8 cellular contexts compared by ENCODE assay signal in the genomic region with DNA sequence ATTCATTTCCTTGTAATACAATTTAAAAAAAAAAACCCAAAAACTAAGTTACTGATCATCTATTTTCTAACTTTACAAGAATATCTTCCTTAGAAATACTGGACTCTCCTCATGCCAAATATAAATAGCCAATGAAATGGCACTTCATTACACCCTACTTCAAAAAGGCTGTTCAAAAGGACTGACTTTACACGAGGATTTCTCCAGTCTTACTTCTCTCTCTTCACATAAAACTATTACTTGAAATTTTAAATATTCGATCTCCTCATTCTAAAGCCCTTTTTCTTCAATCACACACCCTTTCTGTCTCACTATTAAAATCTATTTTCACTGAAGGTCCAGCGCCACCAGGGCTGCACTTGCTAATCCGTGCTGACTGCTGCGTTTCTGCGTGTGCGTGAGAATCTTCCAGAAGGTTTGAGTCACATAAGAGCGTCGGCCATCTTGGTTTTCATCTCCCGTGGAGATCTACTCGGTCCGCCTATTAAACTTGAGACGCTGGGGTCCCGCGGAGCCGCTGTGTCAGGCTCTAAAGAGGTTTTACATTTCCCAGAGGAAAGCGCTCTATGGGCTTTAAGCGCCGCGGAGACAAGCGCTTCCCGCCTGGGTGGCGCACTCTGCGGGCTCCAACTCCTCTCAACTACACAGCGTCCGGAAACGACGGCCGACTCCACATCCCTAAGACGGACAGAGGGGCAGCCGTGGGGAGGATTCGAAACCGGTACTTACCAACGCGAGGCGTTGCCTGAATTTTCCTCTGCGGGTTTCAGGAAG. TPM values are rescaled to one million over a fixed set of nuclear protein-coding genes. Genes with fewer than 3 reads are reported as not detected.
A peak's percentile ranks its signal among the peaks of the same experiment; 100 is the strongest.
DNase-seq lines count a peak whose midpoint lies in the region; ATAC-seq and TF ChIP-seq lines count a peak whose summit lies in the region.

No MANE protein-coding gene starts in this region.

- intact Hi-C loops in left lung (cut with DNase I), result no loop called here

- H3K4me1 ChIP-seq in left lung, result peaks cover 0 to 10% of the 10 kb centered on the region in 2 donors

- H3K27ac ChIP-seq in left lung, result peak overlapping the region; percentile 91 to 98

- peaks cover 8 to 17% of the 10 kb centered on the region in 2 donors for H3K27me3 ChIP-seq in left lung

- peak overlapping the region; percentile 56 to 58 for H3K4me3 ChIP-seq in left lung

- DNase-seq in NCI-H2081 (lab: John Stamatoyannopoulos, UW), result peak; percentile 35 to 51
- no peak for DNase-seq in NCI-H2081 treated with DMSO at 0.1 percent for 48 hours (lab: John Stamatoyannopoulos, UW)
- peak; percentile 72 for DNase-seq in NCI-H460 (ENCODE audit: extremely low read depth, low read depth)
- peak; percentile 43 for DNase-seq in activated CD4-positive, alpha-beta T cell treated with anti-CD3 and anti-CD28 coated beads, Interleukin-2, amount 50 U/mL, for 1 hour
- peak; percentile 93 for DNase-seq in dedifferentiated amniotic fluid mesenchymal stem cell (ENCODE audit: extremely low spot score)
- peak; percentile 55 to 86 for DNase-seq in left lung
- peak; percentile 56 for DNase-seq in stimulated activated CD4-positive, alpha-beta T cell treated with anti-CD3 and anti-CD28 coated beads, Interleukin-2, amount 100 ng/mL, for 4 hours (ENCODE audit: low read depth)

- no peaks in the 10 kb centered on the region for H3K36me3 ChIP-seq in left lung

- ATAC-seq in HG03139 (IDR thresholded peaks at IDR 0.05; ENCODE audit: unreplicated experiment), result peak; percentile 27
- ATAC-seq in left lung, result peak; percentile 66

- TF ChIP-seq CTCF in left lung (IDR thresholded peaks at IDR 0.05), result no peak

- peaks cover 0 to 56% of the 10 kb centered on the region in 2 donors for H3K9me3 ChIP-seq in left lung

RNA-seq across cellular contexts. Expression of gene LRIF1, which starts 0.6 kb away (rescaled TPM):
- total RNA-seq in NCI-H460 (2014; rRNA removed; shearing (Covaris generic)), result 40.2 and 41.5 TPM in 2 replicates
- polyA plus RNA-seq in NCI-H460 (2014; cell fraction: nucleus; rRNA removed), result 9.8 and 14.3 TPM in 2 replicates
- 1 to 10 TPM; 6.3 to 8.8 TPM for total RNA-seq in left lung
